In genomic region chr10:389836-390448, GRCh38 we compare ENCODE assay signal across 7 cellular contexts.
"Had no signal": no experiment of that assay in that cellular context is flagged by ENCODE, and none has a peak within 500 bp of the region (broad histone marks: within the 10 kb centered on the region; RNA-seq: fewer than 3 reads in every experiment).

No MANE protein-coding gene starts in this region.

- H3K9me3 ChIP-seq: HAP-1 had no signal

- DNase-seq: HFFc6, KG1 had no signal

- H3K9me3 Mint-ChIP-seq: HFFc6 had no signal

- H3K4me3 ChIP-seq: HAP-1, K562 had no signal

- H3K4me3 Mint-ChIP-seq: HFFc6 had no signal

- H3K4me1 ChIP-seq: HAP-1 had no signal

- H3K27ac ChIP-seq: HL-60 had no signal

- ATAC-seq: HCT116, HepG2, K562 had no signal

- H3K27ac Mint-ChIP-seq: HFFc6 had no signal
